In the genomic region with DNA sequence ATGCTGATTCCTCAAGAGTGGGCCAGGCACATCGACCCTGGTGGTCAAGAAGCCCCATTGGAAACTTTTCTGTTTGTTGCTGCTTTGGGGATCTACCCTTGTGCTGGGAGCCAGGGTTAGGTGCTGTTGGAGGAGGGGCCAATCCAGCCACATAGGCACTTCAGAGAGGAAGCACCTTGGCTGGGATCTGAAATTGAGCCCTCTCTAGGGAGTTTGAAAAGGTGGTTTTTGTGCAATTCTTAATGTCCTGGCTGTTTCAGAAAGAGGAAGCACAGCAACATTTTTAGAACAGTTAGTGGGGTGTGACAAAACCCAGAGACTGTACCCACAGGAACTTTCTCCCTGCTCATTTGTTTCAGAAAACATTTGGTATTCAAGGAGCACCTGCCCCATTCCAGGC, we compare ENCODE assay signal across 8 cellular contexts. TPM values are rescaled to one million over a fixed set of nuclear protein-coding genes. Genes with fewer than 3 reads are reported as not detected.
DNase-seq lines count a peak whose midpoint lies in the region; ATAC-seq and TF ChIP-seq lines count a peak whose summit lies in the region.

No MANE protein-coding gene starts in this region.

- 20% methylated on average over 1 of the region's 1 CpG for WGBS in SK-N-SH (ENCODE audit: low lambda C conversion rate)

- CTCF ChIA-PET in OCI-LY7 (lab: Charles Lee; ENCODE audit: unreplicated experiment), result no interaction called here
- CTCF ChIA-PET in SK-N-SH (lab: Yijun Ruan, JAX), result no interaction called here

- H2AFZ ChIP-seq in OCI-LY7 (ENCODE audit: low read length) (no peak overlapping the region), SK-N-SH (ENCODE audit: low read depth) (no peak overlapping the region)

- TF ChIP-seq EP300 in SK-N-SH (IDR thresholded peaks at IDR 0.05; ENCODE audit: borderline replicate concordance in 1 of 2, low read depth in 1 of 2, low read length in 1 of 2), result no peak

- no peaks in the 10 kb centered on the region for H3K27me3 ChIP-seq in SK-N-SH (ENCODE audit: insufficient read depth)
- no peaks in the 10 kb centered on the region for H3K27me3 ChIP-seq in ascending aorta

- H3K4me3 ChIP-seq in OCI-LY7 (ENCODE audit: low read depth, low read length, poor library complexity, severe bottlenecking) (peak overlapping the region; percentile 36), SK-N-SH (ENCODE audit: low read depth in 2 of 2, low read length in 1 of 2) (no peak overlapping the region), ascending aorta (no peak overlapping the region)

- no peaks in the 10 kb centered on the region for H3K36me3 Mint-ChIP-seq in activated T-helper 2 cell treated with anti-CD3 and anti-CD28 coated beads, Interferon-gamma antibody, Interleukin-2, Interleukin-4, amounts not matched to agents 10 μg/mL and 5 μg/mL and 100 μg/mL, durations not matched to agents 14 hours and 24 hours and 36 hours (ENCODE audit: low read depth)

- H3K4me3 Mint-ChIP-seq in activated T-helper 2 cell treated with anti-CD3 and anti-CD28 coated beads, Interferon-gamma antibody, Interleukin-2, Interleukin-4, amounts not matched to agents 10 μg/mL and 5 μg/mL and 100 μg/mL, durations not matched to agents 14 hours and 24 hours and 36 hours (ENCODE audit: low read depth), result no peak overlapping the region

- in situ Hi-C loops in GM13977 (cut with MboI; ENCODE audit: low pct_unique_long_range_greater_than_20kb, low sequenced_read_pairs, unreplicated experiment), result no loop called here

- no TSS peak for BruUV-seq in OCI-LY7 (replicated peaks; lab: Mats Ljungman, UMichigan)

- H3K4me1 ChIP-seq in OCI-LY7 (ENCODE audit: insufficient read depth, low read length, poor library complexity, severe bottlenecking) (peaks cover 56% of the 10 kb centered on the region), SK-N-SH (ENCODE audit: control insufficient read depth in 1 of 2, insufficient read depth in 2 of 2, low read depth in 1 of 2, low read length in 1 of 2) (no peaks in the 10 kb centered on the region), ascending aorta (peaks cover 0 to 3% of the 10 kb centered on the region in 2 donors)

- H3K9me3 ChIP-seq in OCI-LY7 (ENCODE audit: low read length) (no peaks in the 10 kb centered on the region), SK-N-SH (no peaks in the 10 kb centered on the region), ascending aorta (no peaks in the 10 kb centered on the region)

- no peaks in the 10 kb centered on the region for H3F3A ChIP-seq in SK-N-SH (replicated peaks; ENCODE audit: insufficient read depth)

- ATAC-seq in GM21367 (IDR thresholded peaks at IDR 0.05; ENCODE audit: unreplicated experiment) (peak; percentile 84), HG03108 (IDR thresholded peaks at IDR 0.05; ENCODE audit: unreplicated experiment) (peak; percentile 79)

- H3K27ac Mint-ChIP-seq in activated T-helper 2 cell treated with anti-CD3 and anti-CD28 coated beads, Interferon-gamma antibody, Interleukin-2, Interleukin-4, amounts not matched to agents 10 μg/mL and 5 μg/mL and 100 μg/mL, durations not matched to agents 14 hours and 24 hours and 36 hours, result no peak overlapping the region

- peaks cover 10% of the 10 kb centered on the region for H3K27me3 Mint-ChIP-seq in activated T-helper 2 cell treated with anti-CD3 and anti-CD28 coated beads, Interferon-gamma antibody, Interleukin-2, Interleukin-4, amounts not matched to agents 10 μg/mL and 5 μg/mL and 100 μg/mL, durations not matched to agents 14 hours and 24 hours and 36 hours (ENCODE audit: low read depth)

- H3K4me1 Mint-ChIP-seq in activated T-helper 2 cell treated with anti-CD3 and anti-CD28 coated beads, Interferon-gamma antibody, Interleukin-2, Interleukin-4, amounts not matched to agents 10 μg/mL and 5 μg/mL and 100 μg/mL, durations not matched to agents 14 hours and 24 hours and 36 hours (ENCODE audit: low read depth), result peaks cover 30% of the 10 kb centered on the region

- DNase-seq in GM13977 (ENCODE audit: low spot score), result peak; percentile 19
- peak; percentile 81 for DNase-seq in OCI-LY7 (ENCODE audit: low spot score)
- DNase-seq in activated T-helper 2 cell treated with anti-CD3 and anti-CD28 coated beads, Interferon-gamma antibody, Interleukin-2, Interleukin-4, amounts not matched to agents 10 μg/mL and 5 μg/mL and 100 μg/mL, durations not matched to agents 14 hours and 24 hours and 36 hours (ENCODE audit: low spot score), result no peak
- DNase-seq in SK-N-SH, result no peak
- DNase-seq in iPS-NIHi7 (ENCODE audit: extremely low spot score), result no peak
- DNase-seq in ascending aorta (ENCODE audit: low spot score in 2 of 2), result no peak

- H4K20me1 ChIP-seq in OCI-LY7 (ENCODE audit: insufficient read depth, low read length) (no peaks in the 10 kb centered on the region), SK-N-SH (ENCODE audit: insufficient read depth) (no peaks in the 10 kb centered on the region)

- no peaks in the 10 kb centered on the region for H3K9me3 Mint-ChIP-seq in activated T-helper 2 cell treated with anti-CD3 and anti-CD28 coated beads, Interferon-gamma antibody, Interleukin-2, Interleukin-4, amounts not matched to agents 10 μg/mL and 5 μg/mL and 100 μg/mL, durations not matched to agents 14 hours and 24 hours and 36 hours

- no peak for TF ChIP-seq RAD21 in SK-N-SH (IDR thresholded peaks at IDR 0.05; ENCODE audit: low read length)

- POLR2A ChIA-PET in OCI-LY7 (lab: Charles Lee) (no interaction called here), SK-N-SH (lab: Yijun Ruan, JAX) (no interaction called here)

- H3K79me2 ChIP-seq in OCI-LY7 (ENCODE audit: insufficient read depth, low read depth, low read length) (no peaks in the 10 kb centered on the region), SK-N-SH (ENCODE audit: insufficient read depth) (no peaks in the 10 kb centered on the region)

- intact Hi-C loops in OCI-LY7 (cut with micrococcal nuclease; ENCODE audit: unreplicated experiment) (no loop called here), ascending aorta (cut with DNase I) (no loop called here)
- intact Hi-C loops in activated T-helper 2 cell treated with anti-CD3 and anti-CD28 coated beads, Interferon-gamma antibody, Interleukin-2, Interleukin-4, amounts not matched to agents 10 μg/mL and 5 μg/mL and 100 μg/mL, durations not matched to agents 14 hours and 24 hours and 36 hours (cut with micrococcal nuclease), result no loop called here

- H3K36me3 ChIP-seq in OCI-LY7 (ENCODE audit: insufficient read depth, low read length) (no peaks in the 10 kb centered on the region), SK-N-SH (replicated peaks in 1 of 2; ENCODE audit: control insufficient read depth in 1 of 2, insufficient read depth in 2 of 2, low read length in 1 of 2) (no peaks in the 10 kb centered on the region), ascending aorta (no peaks in the 10 kb centered on the region)

- H3K27ac ChIP-seq in OCI-LY7 (ENCODE audit: low read depth, low read length, poor library complexity, severe bottlenecking), result peak overlapping the region; percentile 37
- no peak overlapping the region for H3K27ac ChIP-seq in SK-N-SH (ENCODE audit: low read depth in 2 of 2, low read length in 1 of 2)
- no peak overlapping the region for H3K27ac ChIP-seq in ascending aorta

- no peak overlapping the region for H3K9ac ChIP-seq in SK-N-SH

- H3K4me2 ChIP-seq in OCI-LY7 (ENCODE audit: low read length) (peak overlapping the region; percentile 76), SK-N-SH (no peak overlapping the region)

- TF ChIP-seq CTCF in GM13977 (IDR thresholded peaks at IDR 0.05; ENCODE audit: extremely low read depth, insufficient read depth, missing control alignments) (no peak), OCI-LY7 (conservative IDR thresholded peaks at IDR 0.05; ENCODE audit: low read length) (no peak), SK-N-SH (IDR thresholded peaks at IDR 0.05) (no peak), ascending aorta (IDR thresholded peaks at IDR 0.05) (no peak)

- H3K9me2 ChIP-seq in OCI-LY7 (ENCODE audit: insufficient read depth, low read length), result no peaks in the 10 kb centered on the region
- H3K9me2 ChIP-seq in SK-N-SH, result no peaks in the 10 kb centered on the region

TF ChIP-seq in SK-N-SH, 30 proteins besides CTCF, POLR2A, EP300 and RAD21:
- TF ChIP-seq JUND (IDR thresholded peaks at IDR 0.05), result no peak
- TF ChIP-seq, protein P1, sequence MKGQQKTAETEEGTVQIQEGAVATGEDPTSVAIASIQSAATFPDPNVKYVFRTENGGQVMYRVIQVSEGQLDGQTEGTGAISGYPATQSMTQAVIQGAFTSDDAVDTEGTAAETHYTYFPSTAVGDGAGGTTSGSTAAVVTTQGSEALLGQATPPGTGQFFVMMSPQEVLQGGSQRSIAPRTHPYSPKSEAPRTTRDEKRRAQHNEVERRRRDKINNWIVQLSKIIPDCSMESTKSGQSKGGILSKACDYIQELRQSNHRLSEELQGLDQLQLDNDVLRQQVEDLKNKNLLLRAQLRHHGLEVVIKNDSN (IDR thresholded peaks at IDR 0.05; ENCODE audit: borderline replicate concordance, low read depth), result no peak

RNA-seq across cellular contexts. Expression of a gene that starts 17.2 kb away (rescaled TPM):
- not detected in 2 replicates for total RNA-seq in OCI-LY7 (2014; rRNA removed; shearing (Covaris generic))
- total RNA-seq in OCI-LY7 (2022) (not detected in 2 replicates), ascending aorta (3.4 TPM)
- total RNA-seq in activated T-helper 2 cell treated with anti-CD3 and anti-CD28 coated beads, Interferon-gamma antibody, Interleukin-2, Interleukin-4, amounts not matched to agents 10 μg/mL and 5 μg/mL and 100 μg/mL, durations not matched to agents 14 hours and 24 hours and 36 hours, result 10.2 and 13.1 TPM in 2 replicates
- 4.3 and 5.6 TPM in 2 replicates for polyA plus RNA-seq in SK-N-SH (2012; rRNA removed)
- polyA plus RNA-seq in SK-N-SH (2012; cell fraction: cytosol; rRNA removed), result 5.8 and 6.3 TPM in 2 replicates
- 3.2 and 4.1 TPM in 2 replicates for polyA plus RNA-seq in SK-N-SH (2012; cell fraction: nucleus; rRNA removed)

Comparison
In these comparisons a context has a peak if more than half of its experiments do, and no peak if none do; other contexts are left out.
1. DNase-seq: peak in GM13977 (single experiment) and OCI-LY7 (single experiment); none in activated T-helper 2 cell treated with anti-CD3 and anti-CD28 coated beads, Interferon-gamma antibody, Interleukin-2, Interleukin-4, amounts not matched to agents 10 μg/mL and 5 μg/mL and 100 μg/mL, durations not matched to agents 14 hours and 24 hours and 36 hours (single experiment), SK-N-SH (single experiment), iPS-NIHi7 (single experiment) and ascending aorta (0 of 2).